Comparison of ENCODE assay signal across 28 cellular contexts in genomic region chr7:136914016-136914415, GRCh38. TPM values are rescaled to one million over a fixed set of nuclear protein-coding genes. Genes with fewer than 3 reads are reported as not detected.
"Had no signal": no experiment of that assay in that cellular context is flagged by ENCODE, and none has a peak within 500 bp of the region (broad histone marks: within the 10 kb centered on the region; RNA-seq: fewer than 3 reads in every experiment).

No MANE protein-coding gene starts in this region.

- H3K4me2 ChIP-seq: neural progenitor cell had no signal

- H3K36me3 Mint-ChIP-seq: mesothelial cell of epicardium; naive B cell; natural killer cell; neural progenitor cell; stimulated activated effector memory CD8-positive, alpha-beta T cell treated with anti-CD3 and anti-CD28 coated beads, Interleukin-12 subunit alpha, Interleukin-12 subunit beta, amount 100 ng/mL, for 72 hours; type B pancreatic cell had no signal

- H2AFZ ChIP-seq: neural progenitor cell, parathyroid adenoma had no signal

- H3K27ac ChIP-seq: left ventricle myocardium inferior, neural progenitor cell, neutrophil, parathyroid adenoma, skin epidermis, tibial nerve, uterus had no signal

- H3K4me3 ChIP-seq: left ventricle myocardium inferior, lung, neural progenitor cell, right atrium auricular region, skin epidermis, tibial nerve, uterus had no signal

- H3K4me3 Mint-ChIP-seq: mesothelial cell of epicardium; naive B cell; natural killer cell; nephron progenitor cell; neural progenitor cell; stimulated activated effector memory CD8-positive, alpha-beta T cell treated with anti-CD3 and anti-CD28 coated beads, Interleukin-12 subunit alpha, Interleukin-12 subunit beta, amount 100 ng/mL, for 72 hours; stimulated activated naive CD8-positive, alpha-beta T cell treated with anti-CD3 and anti-CD28 coated beads, Interleukin-15, amount 100 ng/mL, for 72 hours; type B pancreatic cell had no signal

- H3K27me3 Mint-ChIP-seq: naive B cell; progenitor cell of endocrine pancreas; stimulated activated naive CD8-positive, alpha-beta T cell treated with anti-CD3 and anti-CD28 coated beads, Interleukin-15, amount 100 ng/mL, for 72 hours; type B pancreatic cell had no signal

- H3K36me3 ChIP-seq: left ventricle myocardium inferior, neural progenitor cell, neutrophil, right atrium auricular region, tibial nerve, uterus had no signal

- H3K4me1 ChIP-seq: neural progenitor cell, parathyroid adenoma, right atrium auricular region, tibial nerve, uterus had no signal

- H3K27ac Mint-ChIP-seq: mesothelial cell of epicardium; naive B cell; natural killer cell; nephron progenitor cell; neural progenitor cell; progenitor cell of endocrine pancreas; stimulated activated effector memory CD8-positive, alpha-beta T cell treated with anti-CD3 and anti-CD28 coated beads, Interleukin-12 subunit alpha, Interleukin-12 subunit beta, amount 100 ng/mL, for 72 hours; type B pancreatic cell had no signal

- DNase-seq: islet precursor cell; left ventricle myocardium inferior; mesendoderm; naive B cell; natural killer cell; nephron progenitor cell; occipital lobe; stimulated activated CD4-positive, alpha-beta T cell treated with anti-CD3 and anti-CD28 coated beads, Interleukin-12 subunit alpha, Interleukin-12 subunit beta, amount 100 ng/mL, for 4 hours; stimulated activated CD4-positive, alpha-beta T cell treated with anti-CD3 and anti-CD28 coated beads, Interleukin-15, amount 100 ng/mL, for 24 hours; stimulated activated CD4-positive, alpha-beta T cell treated with anti-CD3 and anti-CD28 coated beads, Interleukin-4, amount 100 ng/mL, for 24 hours; stimulated activated naive CD4-positive, alpha-beta T cell treated with Interleukin-2 at 50 U/mL for 16 hours; stimulated activated naive CD8-positive, alpha-beta T cell treated with anti-CD3 and anti-CD28 coated beads, Interleukin-15, amount 100 ng/mL, for 72 hours; substantia nigra; uterus had no signal

- H3K9ac ChIP-seq: neural progenitor cell, parathyroid adenoma had no signal

- H3K9me3 Mint-ChIP-seq: mesothelial cell of epicardium, nephron progenitor cell, neural progenitor cell, type B pancreatic cell had no signal

- H3K27me3 ChIP-seq: neural progenitor cell, neutrophil, right atrium auricular region, tibial nerve, uterus had no signal

- H3K9me3 ChIP-seq: left ventricle myocardium inferior, neutrophil, right atrium auricular region, tibial nerve, uterus had no signal

- ATAC-seq: natural killer cell; sciatic nerve; stimulated activated effector memory CD8-positive, alpha-beta T cell treated with anti-CD3 and anti-CD28 coated beads, Interleukin-12 subunit alpha, Interleukin-12 subunit beta, amount 100 ng/mL, for 72 hours; stimulated activated naive CD8-positive, alpha-beta T cell treated with anti-CD3 and anti-CD28 coated beads, Interleukin-15, amount 100 ng/mL, for 72 hours had no signal

- H3K4me1 Mint-ChIP-seq: naive B cell; natural killer cell; nephron progenitor cell; stimulated activated effector memory CD8-positive, alpha-beta T cell treated with anti-CD3 and anti-CD28 coated beads, Interleukin-12 subunit alpha, Interleukin-12 subunit beta, amount 100 ng/mL, for 72 hours; stimulated activated naive CD8-positive, alpha-beta T cell treated with anti-CD3 and anti-CD28 coated beads, Interleukin-15, amount 100 ng/mL, for 72 hours had no signal

- H3K79me2 ChIP-seq: parathyroid adenoma had no signal

RNA-seq across cellular contexts. Expression of gene CHRM2, which starts 45.6 kb away (rescaled TPM):
- total RNA-seq: kidney epithelial cell, natural killer cell, progenitor cell of endocrine pancreas, pulmonary artery endothelial cell, sciatic nerve, tibial nerve had no signal
